In genomic region chr16:29645699-29646187, GRCh38 we compare ENCODE assay signal across 2 cellular contexts.
TF ChIP-seq lines count a peak whose summit lies in the region.

No MANE protein-coding gene starts in this region.

TF ChIP-seq in HCT116, 20 proteins besides CTCF, POLR2A, EP300 and RAD21 (continued from another document):
- TF ChIP-seq MAX (IDR thresholded peaks at IDR 0.05): no peak
- TF ChIP-seq REST (IDR thresholded peaks at IDR 0.05; ENCODE audit: low read depth): no peak
- TF ChIP-seq EZH2 (IDR thresholded peaks at IDR 0.05): no peak
- TF ChIP-seq SIN3A (IDR thresholded peaks at IDR 0.05; ENCODE audit: low read depth): no peak
- no peak for TF ChIP-seq CBX3 (IDR thresholded peaks at IDR 0.05; ENCODE audit: low read depth)
- TF ChIP-seq EZH2phosphoT487 (IDR thresholded peaks at IDR 0.05; ENCODE audit: borderline replicate concordance): no peak

TF ChIP-seq in SK-N-SH treated with all-trans-retinoic acid at 6 μM for 48 hours, 23 proteins besides CTCF, POLR2A, EP300 and RAD21 (continued from another document):
- TF ChIP-seq CREB5 (CRISPR knock-in tag; IDR thresholded peaks at IDR 0.05; ENCODE audit: low read depth) (no peak), ESRRG (CRISPR knock-in tag; IDR thresholded peaks at IDR 0.05) (no peak), PATZ1 (CRISPR knock-in tag; IDR thresholded peaks at IDR 0.05; ENCODE audit: borderline replicate concordance) (no peak)
